ENCODE assay signal across 11 cellular contexts in genomic region chr1:107477233-107477632, GRCh38.
DNase-seq lines count a peak whose midpoint lies in the region; ATAC-seq and TF ChIP-seq lines count a peak whose summit lies in the region.
"Had no signal": no experiment of that assay in that cellular context is flagged by ENCODE, and none has a peak within 500 bp of the region (broad histone marks: within the 10 kb centered on the region; RNA-seq: fewer than 3 reads in every experiment).

No MANE protein-coding gene starts in this region.

- intact Hi-C loops in PC-9 (cut with micrococcal nuclease; ENCODE audit: unreplicated experiment) = no loop called here

- no peak overlapping the region for H3K27ac Mint-ChIP-seq in GM23338

- H3F3A ChIP-seq in GM23338 (replicated peaks; ENCODE audit: low read depth) (no peaks in the 10 kb centered on the region), PC-9 (ENCODE audit: insufficient read depth, low read depth) (no peaks in the 10 kb centered on the region)

- no peaks in the 10 kb centered on the region for H3K9me3 ChIP-seq in PC-9 (ENCODE audit: insufficient read depth, low read depth)

- H4K20me1 ChIP-seq in GM23338 (replicated peaks; ENCODE audit: insufficient read depth) = no peaks in the 10 kb centered on the region
- H4K20me1 ChIP-seq in PC-9 (ENCODE audit: insufficient read depth) = no peaks in the 10 kb centered on the region

- H3K4me3 ChIP-seq in GM23338 = no peak overlapping the region
- no peak overlapping the region for H3K4me3 ChIP-seq in PC-9

- ATAC-seq in GM23338 (peak; percentile 41; the same call in 1 of the 3 replicates), HG03520 (IDR thresholded peaks at IDR 0.05; ENCODE audit: unreplicated experiment) (no peak), GM18517 (IDR thresholded peaks at IDR 0.05; ENCODE audit: unreplicated experiment) (no peak)

- H3K27me3 ChIP-seq in GM23338 (ENCODE audit: insufficient read depth) (no peaks in the 10 kb centered on the region), PC-9 (ENCODE audit: insufficient read depth, low read depth) (no peaks in the 10 kb centered on the region)

- H3K4me2 ChIP-seq in GM23338 (no peak overlapping the region), PC-9 (no peak overlapping the region)

- no peak overlapping the region for H3K4me3 Mint-ChIP-seq in GM23338

- DNase-seq in DMS 273 (lab: John Stamatoyannopoulos, UW; ENCODE audit: unreplicated experiment) (peak; percentile 43), DMS 273 treated with DMSO at 0.1 percent for 48 hours (lab: John Stamatoyannopoulos, UW) (no peak), GM23338 (ENCODE audit: low spot score) (peak; percentile 57), PC-9 (no peak), iPS DF 4.7 (ENCODE audit: extremely low read depth, low spot score) (peak; percentile 14), LoVo (ENCODE audit: low spot score) (no peak)
- DNase-seq: 8988T, amygdala, NCI-H187 had no signal

- H2AFZ ChIP-seq in GM23338 = no peak overlapping the region
- H2AFZ ChIP-seq in PC-9 = no peak overlapping the region

- H3K27ac ChIP-seq in GM23338 (ENCODE audit: low read depth) (no peak overlapping the region), PC-9 (no peak overlapping the region)

- H3K9me2 ChIP-seq in GM23338 (ENCODE audit: insufficient read depth) = peaks cover 11% of the 10 kb centered on the region; the same call in 1 of the 2 replicates
- no peaks in the 10 kb centered on the region for H3K9me2 ChIP-seq in PC-9 (ENCODE audit: insufficient read depth)

- no peaks in the 10 kb centered on the region for H3K9me3 Mint-ChIP-seq in GM23338

- TF ChIP-seq CTCF in GM23338 (conservative IDR thresholded peaks at IDR 0.05; ENCODE audit: low read depth in 2 of 2) = peak; percentile 74 to 75
- TF ChIP-seq CTCF in PC-9 (conservative IDR thresholded peaks at IDR 0.05) = peak; percentile 44; the same call in 1 of the 2 replicates

- CTCF ChIA-PET in PC-9 (lab: Charles Lee) = no interaction called here

- POLR2A ChIA-PET in PC-9 (lab: Charles Lee; ENCODE audit: unreplicated experiment) = no interaction called here

- H3K4me1 ChIP-seq in GM23338 (ENCODE audit: insufficient read depth) (no peaks in the 10 kb centered on the region), PC-9 (replicated peaks; ENCODE audit: insufficient read depth) (no peaks in the 10 kb centered on the region)

- H3K36me3 ChIP-seq in GM23338 (ENCODE audit: insufficient read depth) (no peaks in the 10 kb centered on the region), PC-9 (ENCODE audit: low read depth) (no peaks in the 10 kb centered on the region)

- H3K27me3 Mint-ChIP-seq in GM23338 (ENCODE audit: insufficient read depth, low read depth, poor library complexity) = no peaks in the 10 kb centered on the region

- no peaks in the 10 kb centered on the region for H3K79me2 ChIP-seq in GM23338 (replicated peaks; ENCODE audit: insufficient read depth)
- H3K79me2 ChIP-seq in PC-9 (ENCODE audit: low read depth) = no peaks in the 10 kb centered on the region

- H3K4me1 Mint-ChIP-seq in GM23338 = no peaks in the 10 kb centered on the region

- BruUV-seq in PC-9 (replicated peaks; lab: Mats Ljungman, UMichigan) = no TSS peak

- H3K36me3 Mint-ChIP-seq in GM23338 (ENCODE audit: low read depth) = no peaks in the 10 kb centered on the region

TF ChIP-seq in GM23338, 12 proteins besides CTCF, POLR2A, EP300 and RAD21 (continues in another document):
- TF ChIP-seq STAT1 (IDR thresholded peaks at IDR 0.05; ENCODE audit: unreplicated experiment) (no peak), ETS1 (IDR thresholded peaks at IDR 0.05) (no peak), EZH2phosphoT487 (IDR thresholded peaks at IDR 0.05; ENCODE audit: unreplicated experiment) (no peak), POLR2AphosphoS5 (IDR thresholded peaks at IDR 0.05; ENCODE audit: low read depth) (no peak), CREB1 (CRISPR knock-in tag; IDR thresholded peaks at IDR 0.05; ENCODE audit: low read depth) (no peak), JUNB (IDR thresholded peaks at IDR 0.05; ENCODE audit: unreplicated experiment) (no peak), NANOG (IDR thresholded peaks at IDR 0.05; ENCODE audit: borderline replicate concordance) (no peak)
- TF ChIP-seq, protein P1, sequence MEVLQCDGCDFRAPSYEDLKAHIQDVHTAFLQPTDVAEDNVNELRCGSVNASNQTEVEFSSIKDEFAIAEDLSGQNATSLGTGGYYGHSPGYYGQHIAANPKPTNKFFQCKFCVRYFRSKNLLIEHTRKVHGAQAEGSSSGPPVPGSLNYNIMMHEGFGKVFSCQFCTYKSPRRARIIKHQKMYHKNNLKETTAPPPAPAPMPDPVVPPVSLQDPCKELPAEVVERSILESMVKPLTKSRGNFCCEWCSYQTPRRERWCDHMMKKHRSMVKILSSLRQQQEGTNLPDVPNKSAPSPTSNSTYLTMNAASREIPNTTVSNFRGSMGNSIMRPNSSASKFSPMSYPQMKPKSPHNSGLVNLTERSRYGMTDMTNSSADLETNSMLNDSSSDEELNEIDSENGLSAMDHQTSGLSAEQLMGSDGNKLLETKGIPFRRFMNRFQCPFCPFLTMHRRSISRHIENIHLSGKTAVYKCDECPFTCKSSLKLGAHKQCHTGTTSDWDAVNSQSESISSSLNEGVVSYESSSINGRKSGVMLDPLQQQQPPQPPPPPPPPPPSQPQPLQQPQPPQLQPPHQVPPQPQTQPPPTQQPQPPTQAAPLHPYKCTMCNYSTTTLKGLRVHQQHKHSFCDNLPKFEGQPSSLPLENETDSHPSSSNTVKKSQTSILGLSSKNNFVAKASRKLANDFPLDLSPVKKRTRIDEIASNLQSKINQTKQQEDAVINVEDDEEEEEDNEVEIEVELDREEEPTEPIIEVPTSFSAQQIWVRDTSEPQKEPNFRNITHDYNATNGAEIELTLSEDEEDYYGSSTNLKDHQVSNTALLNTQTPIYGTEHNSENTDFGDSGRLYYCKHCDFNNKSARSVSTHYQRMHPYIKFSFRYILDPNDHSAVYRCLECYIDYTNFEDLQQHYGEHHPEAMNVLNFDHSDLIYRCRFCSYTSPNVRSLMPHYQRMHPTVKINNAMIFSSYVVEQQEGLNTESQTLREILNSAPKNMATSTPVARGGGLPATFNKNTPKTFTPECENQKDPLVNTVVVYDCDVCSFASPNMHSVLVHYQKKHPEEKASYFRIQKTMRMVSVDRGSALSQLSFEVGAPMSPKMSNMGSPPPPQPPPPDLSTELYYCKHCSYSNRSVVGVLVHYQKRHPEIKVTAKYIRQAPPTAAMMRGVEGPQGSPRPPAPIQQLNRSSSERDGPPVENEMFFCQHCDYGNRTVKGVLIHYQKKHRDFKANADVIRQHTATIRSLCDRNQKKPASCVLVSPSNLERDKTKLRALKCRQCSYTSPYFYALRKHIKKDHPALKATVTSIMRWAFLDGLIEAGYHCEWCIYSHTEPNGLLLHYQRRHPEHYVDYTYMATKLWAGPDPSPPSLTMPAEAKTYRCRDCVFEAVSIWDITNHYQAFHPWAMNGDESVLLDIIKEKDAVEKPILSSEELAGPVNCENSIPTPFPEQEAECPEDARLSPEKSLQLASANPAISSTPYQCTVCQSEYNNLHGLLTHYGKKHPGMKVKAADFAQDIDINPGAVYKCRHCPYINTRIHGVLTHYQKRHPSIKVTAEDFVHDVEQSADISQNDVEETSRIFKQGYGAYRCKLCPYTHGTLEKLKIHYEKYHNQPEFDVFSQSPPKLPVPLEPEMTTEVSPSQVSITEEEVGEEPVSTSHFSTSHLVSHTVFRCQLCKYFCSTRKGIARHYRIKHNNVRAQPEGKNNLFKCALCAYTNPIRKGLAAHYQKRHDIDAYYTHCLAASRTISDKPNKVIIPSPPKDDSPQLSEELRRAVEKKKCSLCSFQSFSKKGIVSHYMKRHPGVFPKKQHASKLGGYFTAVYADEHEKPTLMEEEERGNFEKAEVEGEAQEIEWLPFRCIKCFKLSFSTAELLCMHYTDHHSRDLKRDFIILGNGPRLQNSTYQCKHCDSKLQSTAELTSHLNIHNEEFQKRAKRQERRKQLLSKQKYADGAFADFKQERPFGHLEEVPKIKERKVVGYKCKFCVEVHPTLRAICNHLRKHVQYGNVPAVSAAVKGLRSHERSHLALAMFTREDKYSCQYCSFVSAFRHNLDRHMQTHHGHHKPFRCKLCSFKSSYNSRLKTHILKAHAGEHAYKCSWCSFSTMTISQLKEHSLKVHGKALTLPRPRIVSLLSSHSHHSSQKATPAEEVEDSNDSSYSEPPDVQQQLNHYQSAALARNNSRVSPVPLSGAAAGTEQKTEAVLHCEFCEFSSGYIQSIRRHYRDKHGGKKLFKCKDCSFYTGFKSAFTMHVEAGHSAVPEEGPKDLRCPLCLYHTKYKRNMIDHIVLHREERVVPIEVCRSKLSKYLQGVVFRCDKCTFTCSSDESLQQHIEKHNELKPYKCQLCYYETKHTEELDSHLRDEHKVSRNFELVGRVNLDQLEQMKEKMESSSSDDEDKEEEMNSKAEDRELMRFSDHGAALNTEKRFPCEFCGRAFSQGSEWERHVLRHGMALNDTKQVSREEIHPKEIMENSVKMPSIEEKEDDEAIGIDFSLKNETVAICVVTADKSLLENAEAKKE (CRISPR knock-in tag; IDR thresholded peaks at IDR 0.05) = no peak

Comparison
In these comparisons a context has a peak if more than half of its experiments do, and no peak if none do; other contexts are left out.
1. DNase-seq: peak in DMS 273 (single experiment), GM23338 (single experiment) and iPS DF 4.7 (single experiment); none in DMS 273 treated with DMSO at 0.1 percent for 48 hours (single experiment), PC-9 (0 of 2) and LoVo (single experiment).